Comparison of ENCODE assay signal across 11 cellular contexts in the genomic region with DNA sequence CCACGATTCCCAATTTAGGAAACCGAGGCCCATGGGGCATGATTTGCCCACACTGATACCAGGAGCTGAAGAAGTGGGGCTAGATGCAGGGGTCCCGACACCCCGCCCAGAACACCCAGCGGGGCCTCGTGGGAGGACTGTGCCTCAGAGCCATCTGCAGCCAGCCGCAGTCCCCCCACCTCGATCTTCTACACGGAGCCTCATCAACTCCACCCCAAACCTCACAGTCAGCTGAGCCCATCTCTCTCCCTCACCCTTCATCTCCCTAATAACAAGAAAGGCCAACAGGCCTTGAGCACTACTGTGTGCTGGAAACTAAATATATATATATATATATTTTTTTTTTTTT. TPM values are rescaled to one million over a fixed set of nuclear protein-coding genes. Genes with fewer than 3 reads are reported as not detected.
DNase-seq lines count a peak whose midpoint lies in the region; ATAC-seq and TF ChIP-seq lines count a peak whose summit lies in the region.
"Had no signal": no experiment of that assay in that cellular context is flagged by ENCODE, and none has a peak within 500 bp of the region (broad histone marks: within the 10 kb centered on the region; RNA-seq: fewer than 3 reads in every experiment).

No MANE protein-coding gene starts in this region.

- H3K9me3 ChIP-seq in KOPT-K1 (ENCODE audit: insufficient read depth, low read length, poor library complexity, severe bottlenecking): no peaks in the 10 kb centered on the region
- H3K9me3 ChIP-seq in trophoblast cell (ENCODE audit: insufficient read depth, low read depth, low read length): peaks cover 4% of the 10 kb centered on the region
- H3K9me3 ChIP-seq in body of pancreas: no peaks in the 10 kb centered on the region
- H3K9me3 ChIP-seq in right atrium auricular region: no peaks in the 10 kb centered on the region
- H3K9me3 ChIP-seq: left lung, testis had no signal

- H2BK12ac ChIP-seq in trophoblast cell (ENCODE audit: low read length): no peak overlapping the region

- peak overlapping the region; percentile 18 for H2BK5ac ChIP-seq in trophoblast cell (ENCODE audit: low read depth, low read length, poor library complexity)

- no peak overlapping the region for H2AK5ac ChIP-seq in trophoblast cell (ENCODE audit: low read length)

- H3K14ac ChIP-seq in trophoblast cell (ENCODE audit: low read length): no peak overlapping the region

- no peak overlapping the region for H3K18ac ChIP-seq in trophoblast cell (ENCODE audit: low read length)

- H3K23ac ChIP-seq in trophoblast cell (ENCODE audit: low read length): no peak overlapping the region

- intact Hi-C loops in body of pancreas (cut with DNase I): no loop called here

- H3K27ac ChIP-seq in KOPT-K1 (ENCODE audit: low read depth, low read length, poor library complexity, severe bottlenecking) (peak overlapping the region; percentile 91), trophoblast cell (ENCODE audit: low read depth, low read length) (no peak overlapping the region), body of pancreas (no peak overlapping the region), right atrium auricular region (no peak overlapping the region)
- H3K27ac ChIP-seq: left lung, testis had no signal

- DNase-seq in activated CD4-positive, alpha-beta T cell treated with anti-CD3 and anti-CD28 coated beads for 48 hours: peak; percentile 18
- DNase-seq in activated CD4-positive, alpha-beta T cell treated with anti-CD3 and anti-CD28 coated beads for 1 hour: no peak
- DNase-seq in trophoblast cell: no peak
- no peak for DNase-seq in cortex of kidney (lab: John Stamatoyannopoulos, UW)
- DNase-seq in body of pancreas: no peak
- no peak for DNase-seq in right atrium auricular region (ENCODE audit: low spot score)
- DNase-seq: left lung, NCI-H2081 treated with DMSO at 0.1 percent for 48 hours, testis had no signal

- TF ChIP-seq POLR2A in body of pancreas (IDR thresholded peaks at IDR 0.05): no peak

- no CpG with 5 or more reads among the region's 9 CpGs for WGBS in trophoblast cell (ENCODE audit: extremely low coverage, insufficient coverage, insufficient read length)
- 79 to 82% methylated on average over 8 to 9 of the region's 9 CpGs for WGBS in body of pancreas, 2 donors

- H3K27me3 ChIP-seq in trophoblast cell (ENCODE audit: insufficient read depth, low read length) (no peaks in the 10 kb centered on the region), body of pancreas (no peaks in the 10 kb centered on the region), right atrium auricular region (no peaks in the 10 kb centered on the region)
- H3K27me3 ChIP-seq: left lung, testis had no signal

- H3K79me1 ChIP-seq in trophoblast cell (ENCODE audit: low read length): peaks cover 4% of the 10 kb centered on the region

- no peak overlapping the region for H3K4me2 ChIP-seq in trophoblast cell (ENCODE audit: low read length)

- no peak overlapping the region for H4K12ac ChIP-seq in trophoblast cell (ENCODE audit: low read depth, low read length)

- H3K4me3 ChIP-seq in trophoblast cell (ENCODE audit: low read depth, low read length): no peak overlapping the region
- H3K4me3 ChIP-seq in body of pancreas: no peak overlapping the region
- no peak overlapping the region for H3K4me3 ChIP-seq in right atrium auricular region
- H3K4me3 ChIP-seq: left lung, testis had no signal

- no peak overlapping the region for H2AFZ ChIP-seq in trophoblast cell (ENCODE audit: insufficient read depth, low read length, poor library complexity)

- peaks cover 12 to 19% of the 10 kb centered on the region in 2 experiments for H3K4me1 ChIP-seq in trophoblast cell (ENCODE audit: control insufficient read depth in 1 of 2, insufficient read depth in 2 of 2, low read length in 2 of 2)
- H3K4me1 ChIP-seq in body of pancreas: no peaks in the 10 kb centered on the region
- H3K4me1 ChIP-seq in right atrium auricular region: peaks cover 0 to 19% of the 10 kb centered on the region in 2 donors

- H3K79me2 ChIP-seq in trophoblast cell (ENCODE audit: control insufficient read depth, insufficient read depth, low read length, poor library complexity): no peaks in the 10 kb centered on the region

- H3K36me3 ChIP-seq in KOPT-K1 (ENCODE audit: insufficient read depth, low read length): peaks cover 4% of the 10 kb centered on the region; the same call in 1 of the 2 replicates
- H3K36me3 ChIP-seq in trophoblast cell (ENCODE audit: control insufficient read depth in 1 of 2, insufficient read depth in 2 of 2, low read length in 2 of 2): peaks cover 0 to 8% of the 10 kb centered on the region in 2 experiments
- no peaks in the 10 kb centered on the region for H3K36me3 ChIP-seq in body of pancreas (replicated peaks in 1 of 2; ENCODE audit: insufficient read depth in 1 of 2, low read depth in 2 of 2)
- no peaks in the 10 kb centered on the region for H3K36me3 ChIP-seq in right atrium auricular region
- H3K36me3 ChIP-seq: left lung had no signal

- H4K8ac ChIP-seq in trophoblast cell (ENCODE audit: low read depth, low read length): no peak overlapping the region

- ATAC-seq in GM21619 (IDR thresholded peaks at IDR 0.05; ENCODE audit: unreplicated experiment) (peak; percentile 30), body of pancreas (no peak)
- ATAC-seq: left lung had no signal

- no peak overlapping the region for H3K4ac ChIP-seq in trophoblast cell (ENCODE audit: low read depth, low read length)

- TF ChIP-seq CTCF in body of pancreas (IDR thresholded peaks at IDR 0.05) (no peak), right atrium auricular region (IDR thresholded peaks at IDR 0.05) (no peak)

- no peak overlapping the region for H4K91ac ChIP-seq in trophoblast cell (ENCODE audit: low read depth, low read length)

- no peak overlapping the region for H2BK120ac ChIP-seq in trophoblast cell (ENCODE audit: insufficient read depth, low read length, poor library complexity)

- H3K9ac ChIP-seq in trophoblast cell (ENCODE audit: low read length): no peak overlapping the region

RNA-seq across cellular contexts. Expression of a gene that starts 4.2 kb away (rescaled TPM):
- 32.1 and 34.1 TPM in 2 replicates for polyA plus RNA-seq in trophoblast cell (2013)
- total RNA-seq in body of pancreas: 10 to 100 TPM in 1 of 2 donors, 1 to 10 TPM in 1; 9.1 to 12.9 TPM
- total RNA-seq in right atrium auricular region: 10 to 100 TPM; 23.4 to 26.1 TPM

RNA-seq across cellular contexts. Expression of a gene that starts 49.2 kb away (rescaled TPM):
- 31.8 and 32.8 TPM in 2 replicates for polyA plus RNA-seq in trophoblast cell (2013)
- total RNA-seq in body of pancreas: 10 to 100 TPM; 23.4 to 34.2 TPM
- total RNA-seq in right atrium auricular region: 10 to 100 TPM; 15.2 to 21.4 TPM
